In genomic region chr17:62792122-62792800, GRCh38 we compare ENCODE assay signal across 13 cellular contexts. TPM values are rescaled to one million over a fixed set of nuclear protein-coding genes. Genes with fewer than 3 reads are reported as not detected.
DNase-seq lines count a peak whose midpoint lies in the region; ATAC-seq and TF ChIP-seq lines count a peak whose summit lies in the region.
"Had no signal": no experiment of that assay in that cellular context is flagged by ENCODE, and none has a peak within 500 bp of the region (broad histone marks: within the 10 kb centered on the region; RNA-seq: fewer than 3 reads in every experiment).

No MANE protein-coding gene starts in this region.

- BruUV-seq in mammary epithelial cell (replicated peaks; lab: Mats Ljungman, UMichigan), result no TSS peak

- peaks cover 0 to 4% (median 0%) of the 10 kb centered on the region in 8 donors for H3K9me3 Mint-ChIP-seq in CD4-positive, alpha-beta memory T cell
- peaks cover 4% of the 10 kb centered on the region for H3K9me3 Mint-ChIP-seq in activated T-helper 17 cell treated with anti-CD3 and anti-CD28 coated beads, Interleukin-2, amount 50 U/mL, for 72 hours

- H3K36me3 ChIP-seq in mammary epithelial cell (ENCODE audit: insufficient read depth, low read length), result no peaks in the 10 kb centered on the region
- no peaks in the 10 kb centered on the region for H3K36me3 ChIP-seq in CD4-positive, alpha-beta memory T cell (ENCODE audit: insufficient read depth, low read length)
- H3K36me3 ChIP-seq: left ventricle myocardium inferior, sigmoid colon had no signal

- no peak overlapping the region for H3K27ac ChIP-seq in mammary epithelial cell (ENCODE audit: insufficient read depth, low read depth, low read length)
- no peak overlapping the region for H3K27ac ChIP-seq in CD4-positive, alpha-beta memory T cell (ENCODE audit: low read depth, low read length)
- H3K27ac ChIP-seq: left ventricle myocardium inferior, sigmoid colon had no signal

- no peaks in the 10 kb centered on the region for H3K9me3 ChIP-seq in mammary epithelial cell (replicated peaks; ENCODE audit: insufficient read depth, low read length)
- no peaks in the 10 kb centered on the region for H3K9me3 ChIP-seq in CD4-positive, alpha-beta memory T cell (ENCODE audit: control insufficient read depth in 1 of 2, low read length in 2 of 2)
- H3K9me3 ChIP-seq: left ventricle myocardium inferior, sigmoid colon had no signal

- H3K4me3 ChIP-seq in mammary epithelial cell (replicated peaks in 1 of 3; ENCODE audit: insufficient read depth in 1 of 3, low read depth in 2 of 3, low read length in 3 of 3), result no peak overlapping the region
- H3K4me3 ChIP-seq in CD4-positive, alpha-beta memory T cell (ENCODE audit: low read length in 2 of 2), result no peak overlapping the region
- H3K4me3 ChIP-seq: left ventricle myocardium inferior, sigmoid colon had no signal

- H3K4me1 ChIP-seq in mammary epithelial cell (ENCODE audit: insufficient read depth, low read length), result peaks cover 19% of the 10 kb centered on the region
- H3K4me1 ChIP-seq in CD4-positive, alpha-beta memory T cell (ENCODE audit: insufficient read depth, low read length), result peaks cover 4% of the 10 kb centered on the region
- H3K4me1 ChIP-seq: left ventricle myocardium inferior, sigmoid colon had no signal

- ATAC-seq in activated T-helper 17 cell treated with anti-CD3 and anti-CD28 coated beads, Interleukin-2, amount 50 U/mL, for 72 hours (replicated peaks), result no peak
- ATAC-seq in HG03354 (IDR thresholded peaks at IDR 0.05; ENCODE audit: poor library complexity, severe bottlenecking, unreplicated experiment), result no peak

- no peaks in the 10 kb centered on the region for H4K20me1 ChIP-seq in mammary epithelial cell (ENCODE audit: insufficient read depth, low read length)

- 67% methylated on average over 6 of the region's 7 CpGs for WGBS in mammary epithelial cell (ENCODE audit: low coverage, missing lambda C conversion rate)

- H3K9ac ChIP-seq in mammary epithelial cell (ENCODE audit: insufficient read depth, low read length), result no peak overlapping the region

- peaks cover 8 to 12% (median 11%) of the 10 kb centered on the region in 4 donors for H3K4me1 Mint-ChIP-seq in CD4-positive, alpha-beta memory T cell
- peaks cover 9% of the 10 kb centered on the region for H3K4me1 Mint-ChIP-seq in activated T-helper 17 cell treated with anti-CD3 and anti-CD28 coated beads, Interleukin-2, amount 50 U/mL, for 72 hours

- in situ Hi-C loops in mammary epithelial cell (cut with MboI; ENCODE audit: low sequenced_read_pairs in 2 of 2), result no loop called here

- DNase-seq in DMS53 treated with DMSO at 0.1 percent for 48 hours (lab: John Stamatoyannopoulos, UW; ENCODE audit: unreplicated experiment), result peak; percentile 92
- peak; percentile 37 for DNase-seq in NCI-H226
- DNase-seq in mammary epithelial cell, result peak; percentile 60
- peak; percentile 82 for DNase-seq in myocyte (ENCODE audit: low read depth)
- no peak for DNase-seq in activated naive CD4-positive, alpha-beta T cell treated with Interleukin-2 at 50 U/mL for 16 hours
- DNase-seq in CD4-positive, alpha-beta memory T cell, result no peak
- DNase-seq: activated CD8-positive, alpha-beta memory T cell treated with anti-CD3 and anti-CD28 coated beads, Interleukin-2, amount 50 U/mL, for 48 hours; left ventricle myocardium inferior; NCI-H1694; sigmoid colon; stimulated activated naive CD4-positive, alpha-beta T cell had no signal

- CTCF ChIA-PET in mammary epithelial cell (lab: Charles Lee; ENCODE audit: low non-redundant PET), result no interaction called here
- CTCF ChIA-PET in CD4-positive, alpha-beta memory T cell (lab: Charles Lee; ENCODE audit: partially characterized antibody), result no interaction called here

- no peak overlapping the region for H3K27ac Mint-ChIP-seq in CD4-positive, alpha-beta memory T cell
- no peak overlapping the region for H3K27ac Mint-ChIP-seq in activated T-helper 17 cell treated with anti-CD3 and anti-CD28 coated beads, Interleukin-2, amount 50 U/mL, for 72 hours

- no peak overlapping the region for H3K4me2 ChIP-seq in mammary epithelial cell (ENCODE audit: insufficient read depth, low read depth, low read length)

- POLR2A ChIA-PET in CD4-positive, alpha-beta memory T cell (lab: Charles Lee; ENCODE audit: partially characterized antibody), result no interaction called here

- H3K27me3 ChIP-seq in mammary epithelial cell (ENCODE audit: insufficient read depth, low read length), result no peaks in the 10 kb centered on the region
- H3K27me3 ChIP-seq in CD4-positive, alpha-beta memory T cell (ENCODE audit: insufficient read depth, low read length), result no peaks in the 10 kb centered on the region
- H3K27me3 ChIP-seq: sigmoid colon had no signal

- H3K36me3 Mint-ChIP-seq in CD4-positive, alpha-beta memory T cell, result no peaks in the 10 kb centered on the region
- H3K36me3 Mint-ChIP-seq in activated T-helper 17 cell treated with anti-CD3 and anti-CD28 coated beads, Interleukin-2, amount 50 U/mL, for 72 hours (ENCODE audit: low read depth), result no peaks in the 10 kb centered on the region

- H2AFZ ChIP-seq in mammary epithelial cell (ENCODE audit: low read depth, low read length), result no peak overlapping the region

- peaks cover 0 to 7% of the 10 kb centered on the region in 2 donors for H3K27me3 Mint-ChIP-seq in CD4-positive, alpha-beta memory T cell
- no peaks in the 10 kb centered on the region for H3K27me3 Mint-ChIP-seq in activated T-helper 17 cell treated with anti-CD3 and anti-CD28 coated beads, Interleukin-2, amount 50 U/mL, for 72 hours

- intact Hi-C loops in mammary epithelial cell (cut with micrococcal nuclease), result no loop called here
- intact Hi-C loops in CD4-positive, alpha-beta memory T cell (cut with micrococcal nuclease), result no loop called here

- dilution Hi-C loops in mammary epithelial cell (cut with HindIII; ENCODE audit: low sequenced_read_pairs), result no loop called here

- TF ChIP-seq CTCF in mammary epithelial cell (conservative IDR thresholded peaks at IDR 0.05 in 1 of 2, IDR thresholded peaks at IDR 0.05 in 1 of 2; ENCODE audit: extremely low read depth in 1 of 2, insufficient read depth in 1 of 2, low read depth in 1 of 2, low read length in 2 of 2), result no peak

- no peak overlapping the region for H3K4me3 Mint-ChIP-seq in CD4-positive, alpha-beta memory T cell
- no peak overlapping the region for H3K4me3 Mint-ChIP-seq in activated T-helper 17 cell treated with anti-CD3 and anti-CD28 coated beads, Interleukin-2, amount 50 U/mL, for 72 hours

- no peaks in the 10 kb centered on the region for H3K79me2 ChIP-seq in mammary epithelial cell (ENCODE audit: insufficient read depth, low read length)

RNA-seq across cellular contexts. Expression of gene MARCHF10, which starts 15.9 kb away (rescaled TPM):
- total RNA-seq in mammary epithelial cell (under 1 TPM in 1 of 2 donors, not detected in 1; under 0.01 TPM), myocyte (0.47 TPM in 1 of 2 replicates, not detected in the other)
- polyA plus RNA-seq in mammary epithelial cell, result 0.02 TPM
- not detected for polyA minus RNA-seq in mammary epithelial cell
- polyA plus RNA-seq in myocyte (2012), result 0.20 TPM
- total RNA-seq in CD4-positive, alpha-beta memory T cell, result under 1 TPM; 0.23 to 0.89 TPM
- polyA plus RNA-seq in CD4-positive, alpha-beta memory T cell, result under 1 TPM; 0.15 to 0.66 TPM
- under 1 TPM in 1 of 2 donors, not detected in 1; 0.13 TPM for total RNA-seq in activated T-helper 17 cell treated with anti-CD3 and anti-CD28 coated beads, Interleukin-2, amount 50 U/mL, for 72 hours
- total RNA-seq: left ventricle myocardium inferior had no signal

Comparison
In these comparisons a context has a peak if more than half of its experiments do, and no peak if none do; other contexts are left out.
1. DNase-seq: peak in DMS53 treated with DMSO at 0.1 percent for 48 hours (single experiment), NCI-H226 (single experiment), mammary epithelial cell (single experiment) and myocyte (single experiment); none in activated naive CD4-positive, alpha-beta T cell treated with Interleukin-2 at 50 U/mL for 16 hours (single experiment) and CD4-positive, alpha-beta memory T cell (0 of 5).